In the genomic region with DNA sequence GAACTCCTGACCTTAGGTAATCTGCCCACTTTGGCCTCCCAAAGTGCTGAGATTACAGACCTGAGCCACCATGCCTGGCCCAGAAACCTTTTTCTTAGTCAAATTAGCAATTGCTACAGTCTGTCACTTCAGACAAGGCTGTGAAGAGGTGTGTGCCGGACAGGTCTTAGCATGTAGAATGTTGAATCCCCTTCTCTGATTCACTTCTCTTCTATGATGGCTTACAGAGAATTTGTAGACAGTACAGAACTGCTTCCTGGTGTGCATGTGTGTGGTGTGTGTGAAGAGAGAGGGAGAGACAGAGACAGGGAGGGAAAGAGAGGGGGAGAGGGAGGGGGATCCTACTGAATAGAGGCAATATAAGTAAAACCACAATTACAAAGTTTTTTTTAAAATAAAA, we compare ENCODE assay signal across 30 cellular contexts.
"Had no signal": no experiment of that assay in that cellular context is flagged by ENCODE, and none has a peak within 500 bp of the region (broad histone marks: within the 10 kb centered on the region; RNA-seq: fewer than 3 reads in every experiment).

No MANE protein-coding gene starts in this region.

- H3K4me3 Mint-ChIP-seq: activated B cell treated with CpG ODN at 0.5 μM for 24 hours; activated CD8-positive, alpha-beta memory T cell treated with anti-CD3 and anti-CD28 coated beads, Interleukin-2, amount 10 ng/mL, durations not matched to agents 7 days and 5 days; activated CD8-positive, alpha-beta T cell treated with anti-CD3 and anti-CD28 coated beads, Interleukin-2, amount 10 ng/mL, durations not matched to agents 7 days and 5 days; memory B cell; naive thymus-derived CD4-positive, alpha-beta T cell; stimulated activated effector memory CD8-positive, alpha-beta T cell treated with anti-CD3 and anti-CD28 coated beads, Interleukin-12 subunit alpha, Interleukin-12 subunit beta, amount 100 ng/mL, for 72 hours; stimulated activated naive CD8-positive, alpha-beta T cell treated with anti-CD3 and anti-CD28 coated beads, Interleukin-15, Interleukin-2, amounts not matched to agents 100 ng/mL and 50 ng/mL, for 24 hours; T-helper 2 cell treated with Interferon-gamma antibody and Interleukin-4, amounts not matched to agents 5 μg/mL and 100 μg/mL, for 36 hours had no signal

- H3K9me3 Mint-ChIP-seq: activated B cell treated with CpG ODN at 0.5 μM for 24 hours; activated naive CD4-positive, alpha-beta T cell treated with anti-CD3 and anti-CD28 coated beads, Interleukin-2, amount 50 U/mL, for 72 hours; activated T-helper 2 cell treated with anti-CD3 and anti-CD28 coated beads, Interferon-gamma antibody, Interleukin-2, Interleukin-4, amounts not matched to agents 10 μg/mL and 5 μg/mL and 100 μg/mL, durations not matched to agents 14 hours and 24 hours and 36 hours; memory B cell; stimulated activated effector memory CD8-positive, alpha-beta T cell treated with anti-CD3 and anti-CD28 coated beads, Interleukin-12 subunit alpha, Interleukin-12 subunit beta, amount 100 ng/mL, for 72 hours; stimulated activated naive CD8-positive, alpha-beta T cell treated with anti-CD3 and anti-CD28 coated beads, Interleukin-15, Interleukin-2, amounts not matched to agents 100 ng/mL and 50 ng/mL, for 24 hours; T-helper 2 cell treated with Interferon-gamma antibody and Interleukin-4, amounts not matched to agents 5 μg/mL and 100 μg/mL, for 36 hours had no signal

- H3K36me3 Mint-ChIP-seq: activated CD8-positive, alpha-beta memory T cell treated with anti-CD3 and anti-CD28 coated beads, Interleukin-2, amount 10 ng/mL, durations not matched to agents 7 days and 5 days; activated naive CD4-positive, alpha-beta T cell treated with anti-CD3 and anti-CD28 coated beads, Interleukin-2, amount 50 U/mL, for 72 hours; memory B cell; naive thymus-derived CD4-positive, alpha-beta T cell; stimulated activated effector memory CD8-positive, alpha-beta T cell treated with anti-CD3 and anti-CD28 coated beads, Interleukin-12 subunit alpha, Interleukin-12 subunit beta, amount 100 ng/mL, for 72 hours had no signal

- H3K9me3 ChIP-seq: colonic mucosa, gastroesophageal sphincter, psoas muscle, sigmoid colon, thoracic aorta had no signal

- H3K4me1 Mint-ChIP-seq: activated B cell treated with CpG ODN at 0.5 μM for 24 hours; activated CD8-positive, alpha-beta memory T cell treated with anti-CD3 and anti-CD28 coated beads, Interleukin-2, amount 10 ng/mL, durations not matched to agents 7 days and 5 days; memory B cell; naive thymus-derived CD4-positive, alpha-beta T cell; stimulated activated effector memory CD8-positive, alpha-beta T cell treated with anti-CD3 and anti-CD28 coated beads, Interleukin-12 subunit alpha, Interleukin-12 subunit beta, amount 100 ng/mL, for 72 hours had no signal

- H3K4me3 ChIP-seq: cardiac muscle cell, colonic mucosa, gastroesophageal sphincter, psoas muscle, sigmoid colon, thoracic aorta had no signal

- H3K9ac ChIP-seq: parathyroid adenoma had no signal

- H3K36me3 ChIP-seq: cardiac muscle cell, colonic mucosa, gastroesophageal sphincter, sigmoid colon, thoracic aorta had no signal

- ATAC-seq: activated CD8-positive, alpha-beta memory T cell treated with anti-CD3 and anti-CD28 coated beads, Interleukin-2, amount 10 ng/mL, durations not matched to agents 7 days and 5 days; activated CD8-positive, alpha-beta T cell treated with anti-CD3 and anti-CD28 coated beads, Interleukin-2, amount 10 ng/mL, durations not matched to agents 7 days and 5 days; activated naive CD4-positive, alpha-beta T cell treated with anti-CD3 and anti-CD28 coated beads, Interleukin-2, amount 50 U/mL, for 72 hours; gastroesophageal sphincter; naive thymus-derived CD4-positive, alpha-beta T cell; psoas muscle; stimulated activated effector memory CD8-positive, alpha-beta T cell treated with anti-CD3 and anti-CD28 coated beads, Interleukin-12 subunit alpha, Interleukin-12 subunit beta, amount 100 ng/mL, for 72 hours had no signal

- H3K27ac ChIP-seq: cardiac muscle cell, colonic mucosa, gastroesophageal sphincter, parathyroid adenoma, psoas muscle, sigmoid colon, thoracic aorta had no signal

- H3K27me3 Mint-ChIP-seq: activated B cell treated with CpG ODN at 0.5 μM for 24 hours; activated CD8-positive, alpha-beta memory T cell treated with anti-CD3 and anti-CD28 coated beads, Interleukin-2, amount 10 ng/mL, durations not matched to agents 7 days and 5 days; stimulated activated naive CD8-positive, alpha-beta T cell treated with anti-CD3 and anti-CD28 coated beads, Interleukin-15, Interleukin-2, amounts not matched to agents 100 ng/mL and 50 ng/mL, for 24 hours had no signal

- H3K4me1 ChIP-seq: colonic mucosa had no signal

- DNase-seq: activated B cell treated with CpG ODN at 0.5 μM for 24 hours; activated CD4-positive, alpha-beta T cell treated with anti-CD3 and anti-CD28 coated beads, Interleukin-2, amount 50 U/mL, for 1 hour; activated CD8-positive, alpha-beta memory T cell treated with anti-CD3 and anti-CD28 coated beads, Interleukin-2, amount 10 ng/mL, durations not matched to agents 7 days and 5 days; activated CD8-positive, alpha-beta T cell treated with anti-CD3 and anti-CD28 coated beads, Interleukin-2, amount 10 ng/mL, durations not matched to agents 7 days and 5 days; activated T-cell treated with anti-CD3 and anti-CD28 coated beads, Interleukin-2, amount 50 U/mL, for 48 hours; cerebellar nuclear complex; colonic mucosa; effector memory CD4-positive, alpha-beta T cell; head of caudate nucleus; hippocampal formation; kidney; midbrain; naive thymus-derived CD4-positive, alpha-beta T cell; nucleus accumbens; psoas muscle; sigmoid colon; small intestine; stimulated activated CD4-positive, alpha-beta T cell treated with anti-CD3 and anti-CD28 coated beads, Interleukin-4, amount 100 ng/mL, for 24 hours; T-helper 1 cell; trophoblast cell had no signal

- H3K27me3 ChIP-seq: cardiac muscle cell, colonic mucosa, gastroesophageal sphincter, sigmoid colon had no signal

- H3K27ac Mint-ChIP-seq: activated B cell treated with CpG ODN at 0.5 μM for 24 hours; activated CD8-positive, alpha-beta memory T cell treated with anti-CD3 and anti-CD28 coated beads, Interleukin-2, amount 10 ng/mL, durations not matched to agents 7 days and 5 days; activated CD8-positive, alpha-beta T cell treated with anti-CD3 and anti-CD28 coated beads, Interleukin-2, amount 10 ng/mL, durations not matched to agents 7 days and 5 days; activated naive CD4-positive, alpha-beta T cell treated with anti-CD3 and anti-CD28 coated beads, Interleukin-2, amount 50 U/mL, for 72 hours; activated T-helper 2 cell treated with anti-CD3 and anti-CD28 coated beads, Interferon-gamma antibody, Interleukin-2, Interleukin-4, amounts not matched to agents 10 μg/mL and 5 μg/mL and 100 μg/mL, durations not matched to agents 14 hours and 24 hours and 36 hours; memory B cell; naive thymus-derived CD4-positive, alpha-beta T cell; stimulated activated effector memory CD8-positive, alpha-beta T cell treated with anti-CD3 and anti-CD28 coated beads, Interleukin-12 subunit alpha, Interleukin-12 subunit beta, amount 100 ng/mL, for 72 hours; stimulated activated naive CD8-positive, alpha-beta T cell treated with anti-CD3 and anti-CD28 coated beads, Interleukin-15, Interleukin-2, amounts not matched to agents 100 ng/mL and 50 ng/mL, for 24 hours; T-helper 2 cell treated with Interferon-gamma antibody and Interleukin-4, amounts not matched to agents 5 μg/mL and 100 μg/mL, for 36 hours had no signal
